ENCODE assay signal across 8 cellular contexts in genomic region chr7:1940402-1940786, GRCh38.
DNase-seq lines count a peak whose midpoint lies in the region; ATAC-seq, FAIRE-seq and TF ChIP-seq lines count a peak whose summit lies in the region.

No MANE protein-coding gene starts in this region.

- no TSS peak for BruUV-seq in Calu3 (replicated peaks; lab: Mats Ljungman, UMichigan)

- peak overlapping the region; percentile 27; the same call in 1 of the 2 replicates for H3K4me2 ChIP-seq in KMS-11

- no peak overlapping the region; the same call in 1 of the 2 replicates for H2AFZ ChIP-seq in KMS-11 (ENCODE audit: low read depth)

- 58 to 73% (median 62%) methylated on average over 21 of the region's 21 CpGs for WGBS in small intestine, 3 donors

- no peak for TF ChIP-seq CTCF in Calu3 (IDR thresholded peaks at IDR 0.05; ENCODE audit: unreplicated experiment)
- TF ChIP-seq CTCF in KMS-11 (conservative IDR thresholded peaks at IDR 0.05; ENCODE audit: low read depth, low read length), result no peak
- TF ChIP-seq CTCF in epithelial cell of esophagus (IDR thresholded peaks at IDR 0.05; ENCODE audit: insufficient read depth, low read depth, low read length, missing control alignments), result no peak

- H3K4me3 Mint-ChIP-seq in Calu3 (ENCODE audit: low read depth, unreplicated experiment), result no peak overlapping the region

- H3K4me1 Mint-ChIP-seq in Calu3 (ENCODE audit: low read depth, unreplicated experiment), result no peaks in the 10 kb centered on the region

- intact Hi-C loops in Calu3 (cut with micrococcal nuclease; ENCODE audit: unreplicated experiment), result no loop called here

- ATAC-seq in GM21526 (IDR thresholded peaks at IDR 0.05; ENCODE audit: low FRiP score, unreplicated experiment), result peak; percentile 80

- no peaks in the 10 kb centered on the region for H3K27me3 Mint-ChIP-seq in Calu3 (ENCODE audit: unreplicated experiment)

- no peaks in the 10 kb centered on the region for H3K36me3 Mint-ChIP-seq in Calu3 (ENCODE audit: insufficient read depth, unreplicated experiment)

- no peaks in the 10 kb centered on the region for H4K20me1 ChIP-seq in KMS-11 (ENCODE audit: insufficient read depth)

- no peaks in the 10 kb centered on the region for H3K9me3 ChIP-seq in small intestine (ENCODE audit: control insufficient read depth, low read depth)

- H3K79me2 ChIP-seq in KMS-11 (ENCODE audit: insufficient read depth, low read depth), result no peaks in the 10 kb centered on the region

- H3K9me3 Mint-ChIP-seq in Calu3 (ENCODE audit: low read depth, unreplicated experiment), result no peaks in the 10 kb centered on the region

- FAIRE-seq in small intestine (lab: Jason Lieb, UNC), result no peak
- no peak for FAIRE-seq in HTR-8/SVneo (lab: Jason Lieb, UNC)

- no peak overlapping the region for H3K4me3 ChIP-seq in KMS-11 (IDR thresholded peaks at IDR 0.05; ENCODE audit: insufficient read depth, low read depth, low read length)
- no peak overlapping the region for H3K4me3 ChIP-seq in epithelial cell of esophagus (ENCODE audit: low read length)
- H3K4me3 ChIP-seq in small intestine (ENCODE audit: low read depth in 1 of 2, low read length in 2 of 2), result peak overlapping the region; percentile 24 to 43

- peak overlapping the region; percentile 27; the same call in 1 of the 2 replicates for H3K9ac ChIP-seq in KMS-11

- no peak overlapping the region for H3K27ac Mint-ChIP-seq in Calu3 (ENCODE audit: unreplicated experiment)

- in situ Hi-C loops in G401 (cut with HindIII; ENCODE audit: low sequenced_read_pairs), result no loop called here

- peak overlapping the region; percentile 55 for H3K27ac ChIP-seq in KMS-11
- H3K27ac ChIP-seq in small intestine (ENCODE audit: low read depth in 1 of 2, low read length in 1 of 2), result peak overlapping the region; percentile 34 to 88

- CTCF ChIA-PET in Calu3 (lab: Charles Lee), result no interaction called here

- H3K27me3 ChIP-seq in KMS-11 (ENCODE audit: insufficient read depth, low read depth) (no peaks in the 10 kb centered on the region), small intestine (ENCODE audit: control insufficient read depth in 2 of 2, insufficient read depth in 2 of 2, low read length in 2 of 2) (no peaks in the 10 kb centered on the region)

- peaks cover 4% of the 10 kb centered on the region for H3K4me1 ChIP-seq in KMS-11 (ENCODE audit: low read depth, poor library complexity, severe bottlenecking)
- no peaks in the 10 kb centered on the region for H3K4me1 ChIP-seq in small intestine (ENCODE audit: control insufficient read depth in 2 of 2, insufficient read depth in 1 of 2, low read depth in 1 of 2, low read length in 1 of 2)

- peak; percentile 51 for DNase-seq in Calu3
- peak; percentile 82 to 84 for DNase-seq in activated CD4-positive, alpha-beta T cell treated with anti-CD3 and anti-CD28 coated beads, Interleukin-2, amount 50 U/mL, for 4 hours
- peak; percentile 63 for DNase-seq in epithelial cell of esophagus (ENCODE audit: low read depth)
- peak; percentile 58 for DNase-seq in small intestine
- no peak for DNase-seq in HTR-8/SVneo (ENCODE audit: insufficient read length, low spot score)
- no peak for DNase-seq in G401 (ENCODE audit: low spot score)

- H3K36me3 ChIP-seq in KMS-11 (ENCODE audit: insufficient read depth), result no peaks in the 10 kb centered on the region
- no peaks in the 10 kb centered on the region for H3K36me3 ChIP-seq in small intestine (ENCODE audit: control insufficient read depth in 2 of 2, insufficient read depth in 2 of 2, low read length in 2 of 2)

Comparison
In these comparisons a context has a peak if more than half of its experiments do, and no peak if none do; other contexts are left out.
1. DNase-seq: peak in Calu3 (single experiment), activated CD4-positive, alpha-beta T cell treated with anti-CD3 and anti-CD28 coated beads, Interleukin-2, amount 50 U/mL, for 4 hours (2 of 2), epithelial cell of esophagus (single experiment) and small intestine (single experiment); none in HTR-8/SVneo (single experiment) and G401 (single experiment).
2. H3K4me3 ChIP-seq: peak in small intestine (2 of 2); none in KMS-11 (single experiment) and epithelial cell of esophagus (single experiment).